Comparison of ENCODE assay signal across 1 cellular context in the genomic region with DNA sequence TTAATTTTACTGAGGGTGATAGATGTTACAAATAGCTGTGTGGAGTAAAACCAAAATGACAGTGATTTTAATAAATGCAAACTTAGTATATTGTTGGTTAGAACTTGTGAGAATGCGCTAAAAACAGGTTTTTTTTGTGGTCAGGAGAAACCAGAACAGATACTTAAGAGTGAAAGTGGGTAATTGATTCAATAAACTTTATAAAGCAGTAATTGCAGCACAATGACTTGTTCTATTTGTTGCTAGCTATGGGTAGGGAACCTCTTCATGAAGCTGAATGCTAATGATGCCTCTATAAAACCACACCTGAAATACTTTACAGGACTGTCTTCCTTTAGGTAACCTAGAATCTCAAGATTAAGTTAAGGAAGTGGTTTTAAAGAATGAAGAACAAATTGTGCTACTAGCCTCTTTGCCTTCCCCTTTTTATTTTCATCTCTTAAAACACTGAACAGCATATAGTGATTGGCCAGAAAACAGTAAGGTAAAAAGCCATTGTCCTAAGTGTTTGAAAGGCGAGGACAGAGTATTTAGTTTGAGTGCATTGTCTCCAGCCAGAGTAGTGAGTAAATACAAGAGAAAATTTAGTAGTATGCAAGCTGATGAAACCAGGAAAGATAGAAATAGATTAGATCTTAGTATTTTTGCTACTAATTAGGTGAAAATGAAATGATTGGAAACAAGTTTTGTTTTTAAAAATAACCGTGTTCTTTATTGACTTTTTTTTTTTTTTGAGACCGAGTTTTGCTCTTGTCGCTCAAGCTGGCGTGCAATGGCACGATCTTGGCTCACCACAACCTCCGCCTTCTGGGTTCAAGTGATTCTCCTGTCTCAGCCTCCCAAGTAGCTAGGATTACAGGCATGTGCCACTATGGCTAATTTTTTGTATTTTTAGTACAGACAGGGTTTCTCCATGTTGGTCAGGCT.
TF ChIP-seq lines count a peak whose summit lies in the region.

No MANE protein-coding gene starts in this region.

TF ChIP-seq in GM12878, 131 proteins besides CTCF, POLR2A, EP300 and RAD21 (continued from another document):
- TF ChIP-seq, protein P1, sequence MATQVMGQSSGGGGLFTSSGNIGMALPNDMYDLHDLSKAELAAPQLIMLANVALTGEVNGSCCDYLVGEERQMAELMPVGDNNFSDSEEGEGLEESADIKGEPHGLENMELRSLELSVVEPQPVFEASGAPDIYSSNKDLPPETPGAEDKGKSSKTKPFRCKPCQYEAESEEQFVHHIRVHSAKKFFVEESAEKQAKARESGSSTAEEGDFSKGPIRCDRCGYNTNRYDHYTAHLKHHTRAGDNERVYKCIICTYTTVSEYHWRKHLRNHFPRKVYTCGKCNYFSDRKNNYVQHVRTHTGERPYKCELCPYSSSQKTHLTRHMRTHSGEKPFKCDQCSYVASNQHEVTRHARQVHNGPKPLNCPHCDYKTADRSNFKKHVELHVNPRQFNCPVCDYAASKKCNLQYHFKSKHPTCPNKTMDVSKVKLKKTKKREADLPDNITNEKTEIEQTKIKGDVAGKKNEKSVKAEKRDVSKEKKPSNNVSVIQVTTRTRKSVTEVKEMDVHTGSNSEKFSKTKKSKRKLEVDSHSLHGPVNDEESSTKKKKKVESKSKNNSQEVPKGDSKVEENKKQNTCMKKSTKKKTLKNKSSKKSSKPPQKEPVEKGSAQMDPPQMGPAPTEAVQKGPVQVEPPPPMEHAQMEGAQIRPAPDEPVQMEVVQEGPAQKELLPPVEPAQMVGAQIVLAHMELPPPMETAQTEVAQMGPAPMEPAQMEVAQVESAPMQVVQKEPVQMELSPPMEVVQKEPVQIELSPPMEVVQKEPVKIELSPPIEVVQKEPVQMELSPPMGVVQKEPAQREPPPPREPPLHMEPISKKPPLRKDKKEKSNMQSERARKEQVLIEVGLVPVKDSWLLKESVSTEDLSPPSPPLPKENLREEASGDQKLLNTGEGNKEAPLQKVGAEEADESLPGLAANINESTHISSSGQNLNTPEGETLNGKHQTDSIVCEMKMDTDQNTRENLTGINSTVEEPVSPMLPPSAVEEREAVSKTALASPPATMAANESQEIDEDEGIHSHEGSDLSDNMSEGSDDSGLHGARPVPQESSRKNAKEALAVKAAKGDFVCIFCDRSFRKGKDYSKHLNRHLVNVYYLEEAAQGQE (IDR thresholded peaks at IDR 0.05; ENCODE audit: low read depth, low read length): no peak
- TF ChIP-seq, protein P2, sequence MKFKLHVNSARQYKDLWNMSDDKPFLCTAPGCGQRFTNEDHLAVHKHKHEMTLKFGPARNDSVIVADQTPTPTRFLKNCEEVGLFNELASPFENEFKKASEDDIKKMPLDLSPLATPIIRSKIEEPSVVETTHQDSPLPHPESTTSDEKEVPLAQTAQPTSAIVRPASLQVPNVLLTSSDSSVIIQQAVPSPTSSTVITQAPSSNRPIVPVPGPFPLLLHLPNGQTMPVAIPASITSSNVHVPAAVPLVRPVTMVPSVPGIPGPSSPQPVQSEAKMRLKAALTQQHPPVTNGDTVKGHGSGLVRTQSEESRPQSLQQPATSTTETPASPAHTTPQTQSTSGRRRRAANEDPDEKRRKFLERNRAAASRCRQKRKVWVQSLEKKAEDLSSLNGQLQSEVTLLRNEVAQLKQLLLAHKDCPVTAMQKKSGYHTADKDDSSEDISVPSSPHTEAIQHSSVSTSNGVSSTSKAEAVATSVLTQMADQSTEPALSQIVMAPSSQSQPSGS (IDR thresholded peaks at IDR 0.05; ENCODE audit: low read length): peak; percentile 36; the same call in 1 of the 2 replicates
- 0 out of 2 replicates have a peak, but pooled peaks have one; percentile 10 for TF ChIP-seq SREBF1 (IDR thresholded peaks at IDR 0.05; ENCODE audit: low read length)
- no peak for TF ChIP-seq STAT1 (conservative IDR thresholded peaks at IDR 0.05)
- TF ChIP-seq, protein P3, sequence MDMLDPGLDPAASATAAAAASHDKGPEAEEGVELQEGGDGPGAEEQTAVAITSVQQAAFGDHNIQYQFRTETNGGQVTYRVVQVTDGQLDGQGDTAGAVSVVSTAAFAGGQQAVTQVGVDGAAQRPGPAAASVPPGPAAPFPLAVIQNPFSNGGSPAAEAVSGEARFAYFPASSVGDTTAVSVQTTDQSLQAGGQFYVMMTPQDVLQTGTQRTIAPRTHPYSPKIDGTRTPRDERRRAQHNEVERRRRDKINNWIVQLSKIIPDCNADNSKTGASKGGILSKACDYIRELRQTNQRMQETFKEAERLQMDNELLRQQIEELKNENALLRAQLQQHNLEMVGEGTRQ (IDR thresholded peaks at IDR 0.05; ENCODE audit: borderline replicate concordance, low read depth, low read length): no peak
- TF ChIP-seq STAT3 (IDR thresholded peaks at IDR 0.05; ENCODE audit: low read depth, low read length): no peak
- TF ChIP-seq, protein P4, sequence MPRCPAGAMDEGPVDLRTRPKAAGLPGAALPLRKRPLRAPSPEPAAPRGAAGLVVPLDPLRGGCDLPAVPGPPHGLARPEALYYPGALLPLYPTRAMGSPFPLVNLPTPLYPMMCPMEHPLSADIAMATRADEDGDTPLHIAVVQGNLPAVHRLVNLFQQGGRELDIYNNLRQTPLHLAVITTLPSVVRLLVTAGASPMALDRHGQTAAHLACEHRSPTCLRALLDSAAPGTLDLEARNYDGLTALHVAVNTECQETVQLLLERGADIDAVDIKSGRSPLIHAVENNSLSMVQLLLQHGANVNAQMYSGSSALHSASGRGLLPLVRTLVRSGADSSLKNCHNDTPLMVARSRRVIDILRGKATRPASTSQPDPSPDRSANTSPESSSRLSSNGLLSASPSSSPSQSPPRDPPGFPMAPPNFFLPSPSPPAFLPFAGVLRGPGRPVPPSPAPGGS (IDR thresholded peaks at IDR 0.05; ENCODE audit: borderline replicate concordance, insufficient read depth, low read depth, low read length, poor library complexity, severe bottlenecking): no peak
- no peak for TF ChIP-seq SP1 (IDR thresholded peaks at IDR 0.05; ENCODE audit: low read depth, low read length)
- TF ChIP-seq POLR2AphosphoS5 (IDR thresholded peaks at IDR 0.05; ENCODE audit: low read length): no peak
- no peak for TF ChIP-seq TCF12 (IDR thresholded peaks at IDR 0.05; ENCODE audit: low read depth, low read length)
- TF ChIP-seq, protein P5, sequence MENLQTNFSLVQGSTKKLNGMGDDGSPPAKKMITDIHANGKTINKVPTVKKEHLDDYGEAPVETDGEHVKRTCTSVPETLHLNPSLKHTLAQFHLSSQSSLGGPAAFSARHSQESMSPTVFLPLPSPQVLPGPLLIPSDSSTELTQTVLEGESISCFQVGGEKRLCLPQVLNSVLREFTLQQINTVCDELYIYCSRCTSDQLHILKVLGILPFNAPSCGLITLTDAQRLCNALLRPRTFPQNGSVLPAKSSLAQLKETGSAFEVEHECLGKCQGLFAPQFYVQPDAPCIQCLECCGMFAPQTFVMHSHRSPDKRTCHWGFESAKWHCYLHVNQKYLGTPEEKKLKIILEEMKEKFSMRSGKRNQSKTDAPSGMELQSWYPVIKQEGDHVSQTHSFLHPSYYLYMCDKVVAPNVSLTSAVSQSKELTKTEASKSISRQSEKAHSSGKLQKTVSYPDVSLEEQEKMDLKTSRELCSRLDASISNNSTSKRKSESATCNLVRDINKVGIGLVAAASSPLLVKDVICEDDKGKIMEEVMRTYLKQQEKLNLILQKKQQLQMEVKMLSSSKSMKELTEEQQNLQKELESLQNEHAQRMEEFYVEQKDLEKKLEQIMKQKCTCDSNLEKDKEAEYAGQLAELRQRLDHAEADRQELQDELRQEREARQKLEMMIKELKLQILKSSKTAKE (IDR thresholded peaks at IDR 0.05; ENCODE audit: low read depth, poor library complexity, severe bottlenecking): peak; percentile 42
- no peak for TF ChIP-seq CBX5 (IDR thresholded peaks at IDR 0.05; ENCODE audit: low read depth)
- TF ChIP-seq HDGF (IDR thresholded peaks at IDR 0.05): no peak
- TF ChIP-seq, protein P6, sequence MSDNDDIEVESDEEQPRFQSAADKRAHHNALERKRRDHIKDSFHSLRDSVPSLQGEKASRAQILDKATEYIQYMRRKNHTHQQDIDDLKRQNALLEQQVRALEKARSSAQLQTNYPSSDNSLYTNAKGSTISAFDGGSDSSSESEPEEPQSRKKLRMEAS (IDR thresholded peaks at IDR 0.05; ENCODE audit: low read depth, low read length): no peak
- 0 out of 2 replicates have a peak, but pooled peaks have one; percentile 68 for TF ChIP-seq ZSCAN29 (IDR thresholded peaks at IDR 0.05)
- peak; percentile 33; the same call in 1 of the 2 replicates for TF ChIP-seq IKZF1 (conservative IDR thresholded peaks at IDR 0.05)
- TF ChIP-seq PAX8 (IDR thresholded peaks at IDR 0.05): no peak
- TF ChIP-seq, protein P7, sequence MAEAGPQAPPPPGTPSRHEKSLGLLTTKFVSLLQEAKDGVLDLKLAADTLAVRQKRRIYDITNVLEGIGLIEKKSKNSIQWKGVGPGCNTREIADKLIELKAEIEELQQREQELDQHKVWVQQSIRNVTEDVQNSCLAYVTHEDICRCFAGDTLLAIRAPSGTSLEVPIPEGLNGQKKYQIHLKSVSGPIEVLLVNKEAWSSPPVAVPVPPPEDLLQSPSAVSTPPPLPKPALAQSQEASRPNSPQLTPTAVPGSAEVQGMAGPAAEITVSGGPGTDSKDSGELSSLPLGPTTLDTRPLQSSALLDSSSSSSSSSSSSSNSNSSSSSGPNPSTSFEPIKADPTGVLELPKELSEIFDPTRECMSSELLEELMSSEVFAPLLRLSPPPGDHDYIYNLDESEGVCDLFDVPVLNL (IDR thresholded peaks at IDR 0.05; ENCODE audit: low read depth, low read length): no peak
- no peak for TF ChIP-seq GATAD2B (conservative IDR thresholded peaks at IDR 0.05; ENCODE audit: low read depth)
- TF ChIP-seq ATF7 (IDR thresholded peaks at IDR 0.05; ENCODE audit: low read depth): peak; percentile 46; the same call in 1 of the 2 replicates
- peak in 1 of 2 experiments; percentile 16; a peak in 1 of 4 replicates for TF ChIP-seq ETV6 (conservative IDR thresholded peaks at IDR 0.05 in 1 of 2, IDR thresholded peaks at IDR 0.05 in 1 of 2; ENCODE audit: borderline replicate concordance in 1 of 2, low read depth in 1 of 2)
- no peak for TF ChIP-seq BRCA1 (IDR thresholded peaks at IDR 0.05; ENCODE audit: low read depth, low read length)
- no peak for TF ChIP-seq ZNF274 (IDR thresholded peaks at IDR 0.05; ENCODE audit: insufficient read depth, insufficient read length)
- TF ChIP-seq NRF1 (conservative IDR thresholded peaks at IDR 0.05; ENCODE audit: low read depth, low read length): no peak
- TF ChIP-seq RUNX3 (IDR thresholded peaks at IDR 0.05; ENCODE audit: low read length): peak; percentile 97
- no peak for TF ChIP-seq NFYA (IDR thresholded peaks at IDR 0.05; ENCODE audit: borderline replicate concordance, low read depth, low read length)
- TF ChIP-seq, protein P8, sequence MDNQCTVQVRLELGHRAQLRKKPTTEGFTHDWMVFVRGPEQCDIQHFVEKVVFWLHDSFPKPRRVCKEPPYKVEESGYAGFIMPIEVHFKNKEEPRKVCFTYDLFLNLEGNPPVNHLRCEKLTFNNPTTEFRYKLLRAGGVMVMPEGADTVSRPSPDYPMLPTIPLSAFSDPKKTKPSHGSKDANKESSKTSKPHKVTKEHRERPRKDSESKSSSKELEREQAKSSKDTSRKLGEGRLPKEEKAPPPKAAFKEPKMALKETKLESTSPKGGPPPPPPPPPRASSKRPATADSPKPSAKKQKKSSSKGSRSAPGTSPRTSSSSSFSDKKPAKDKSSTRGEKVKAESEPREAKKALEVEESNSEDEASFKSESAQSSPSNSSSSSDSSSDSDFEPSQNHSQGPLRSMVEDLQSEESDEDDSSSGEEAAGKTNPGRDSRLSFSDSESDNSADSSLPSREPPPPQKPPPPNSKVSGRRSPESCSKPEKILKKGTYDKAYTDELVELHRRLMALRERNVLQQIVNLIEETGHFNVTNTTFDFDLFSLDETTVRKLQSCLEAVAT (IDR thresholded peaks at IDR 0.05): peak; percentile 57; the same call in 1 of the 2 replicates
- peak; percentile 40 to 47; a peak in 1 of 4 replicates for TF ChIP-seq BHLHE40 (IDR thresholded peaks at IDR 0.05; ENCODE audit: borderline replicate concordance in 1 of 2, low read depth in 2 of 2, low read length in 1 of 2)
- TF ChIP-seq SMARCA5 (IDR thresholded peaks at IDR 0.05): no peak
- peak; percentile 58; the same call in 1 of the 2 replicates for TF ChIP-seq TCF7 (IDR thresholded peaks at IDR 0.05; ENCODE audit: borderline replicate concordance)
- peak; percentile 64; the same call in 1 of the 2 replicates for TF ChIP-seq BCL11A (IDR thresholded peaks at IDR 0.05; ENCODE audit: low read depth, low read length)
- no peak for TF ChIP-seq ASH2L (IDR thresholded peaks at IDR 0.05; ENCODE audit: borderline replicate concordance, low read depth)
- TF ChIP-seq, protein P9, sequence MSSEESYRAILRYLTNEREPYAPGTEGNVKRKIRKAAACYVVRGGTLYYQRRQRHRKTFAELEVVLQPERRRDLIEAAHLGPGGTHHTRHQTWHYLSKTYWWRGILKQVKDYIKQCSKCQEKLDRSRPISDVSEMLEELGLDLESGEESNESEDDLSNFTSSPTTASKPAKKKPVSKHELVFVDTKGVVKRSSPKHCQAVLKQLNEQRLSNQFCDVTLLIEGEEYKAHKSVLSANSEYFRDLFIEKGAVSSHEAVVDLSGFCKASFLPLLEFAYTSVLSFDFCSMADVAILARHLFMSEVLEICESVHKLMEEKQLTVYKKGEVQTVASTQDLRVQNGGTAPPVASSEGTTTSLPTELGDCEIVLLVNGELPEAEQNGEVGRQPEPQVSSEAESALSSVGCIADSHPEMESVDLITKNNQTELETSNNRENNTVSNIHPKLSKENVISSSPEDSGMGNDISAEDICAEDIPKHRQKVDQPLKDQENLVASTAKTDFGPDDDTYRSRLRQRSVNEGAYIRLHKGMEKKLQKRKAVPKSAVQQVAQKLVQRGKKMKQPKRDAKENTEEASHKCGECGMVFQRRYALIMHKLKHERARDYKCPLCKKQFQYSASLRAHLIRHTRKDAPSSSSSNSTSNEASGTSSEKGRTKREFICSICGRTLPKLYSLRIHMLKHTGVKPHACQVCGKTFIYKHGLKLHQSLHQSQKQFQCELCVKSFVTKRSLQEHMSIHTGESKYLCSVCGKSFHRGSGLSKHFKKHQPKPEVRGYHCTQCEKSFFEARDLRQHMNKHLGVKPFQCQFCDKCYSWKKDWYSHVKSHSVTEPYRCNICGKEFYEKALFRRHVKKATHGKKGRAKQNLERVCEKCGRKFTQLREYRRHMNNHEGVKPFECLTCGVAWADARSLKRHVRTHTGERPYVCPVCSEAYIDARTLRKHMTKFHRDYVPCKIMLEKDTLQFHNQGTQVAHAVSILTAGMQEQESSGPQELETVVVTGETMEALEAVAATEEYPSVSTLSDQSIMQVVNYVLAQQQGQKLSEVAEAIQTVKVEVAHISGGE (CRISPR knock-in tag; IDR thresholded peaks at IDR 0.05): no peak
